16 cellular contexts compared by ENCODE assay signal in the genomic region with DNA sequence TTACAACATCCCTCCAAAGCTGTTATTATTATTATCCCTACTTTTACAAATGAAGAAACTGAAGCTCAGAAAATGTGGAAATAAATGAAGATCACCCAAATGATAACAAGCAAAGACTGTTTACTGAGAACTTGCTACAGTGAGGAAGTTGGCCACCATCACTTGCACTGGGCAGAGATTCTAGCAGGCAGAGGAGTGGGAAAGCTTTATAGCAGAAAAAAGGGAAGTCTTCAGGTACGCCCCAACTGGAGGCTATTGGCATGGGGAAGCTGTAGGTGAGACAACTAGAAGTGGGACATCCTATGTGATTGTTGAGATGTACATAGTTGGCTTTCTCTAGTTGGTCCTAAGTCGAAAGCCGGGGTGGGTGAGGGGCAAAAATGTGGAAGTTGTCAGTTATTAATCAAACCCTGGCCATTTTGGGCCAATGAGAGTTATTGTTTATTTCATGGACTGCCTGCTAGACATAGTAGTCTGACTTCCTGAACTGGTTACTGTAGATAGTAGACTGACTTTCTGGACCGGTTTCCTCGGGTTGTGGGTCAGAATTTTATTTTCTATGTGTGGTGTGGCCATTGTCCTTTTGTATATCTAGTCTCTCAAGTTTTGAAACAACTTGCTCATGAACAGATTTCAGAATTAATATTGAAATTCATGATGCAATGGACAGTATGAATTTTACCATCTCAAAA.
"Had no signal": no experiment of that assay in that cellular context is flagged by ENCODE, and none has a peak within 500 bp of the region (broad histone marks: within the 10 kb centered on the region; RNA-seq: fewer than 3 reads in every experiment).

No MANE protein-coding gene starts in this region.

- H3K27me3 Mint-ChIP-seq: naive B cell; stimulated activated memory B cell treated with anti-CD40 and anti-IgM and Interleukin-4, amounts not matched to agents 10 μg/mL and 1 μg/mL and 100 μg/mL, for 72 hours had no signal

- H3K4me3 Mint-ChIP-seq: naive B cell; stimulated activated memory B cell treated with anti-CD40 and anti-IgM and Interleukin-4, amounts not matched to agents 10 μg/mL and 1 μg/mL and 100 μg/mL, for 72 hours had no signal

- H3K36me3 Mint-ChIP-seq: naive B cell; stimulated activated memory B cell treated with anti-CD40 and anti-IgM and Interleukin-4, amounts not matched to agents 10 μg/mL and 1 μg/mL and 100 μg/mL, for 72 hours had no signal

- H3K27me3 ChIP-seq: body of pancreas, left lung, thyroid gland had no signal

- H3K27ac ChIP-seq: body of pancreas, coronary artery, left lung, thyroid gland had no signal

- ATAC-seq: body of pancreas; stimulated activated memory B cell treated with anti-CD40 and anti-IgM and Interleukin-4, amounts not matched to agents 10 μg/mL and 1 μg/mL and 100 μg/mL, for 72 hours had no signal

- H3K27ac Mint-ChIP-seq: naive B cell; stimulated activated memory B cell treated with anti-CD40 and anti-IgM and Interleukin-4, amounts not matched to agents 10 μg/mL and 1 μg/mL and 100 μg/mL, for 72 hours had no signal

- H3K9me3 Mint-ChIP-seq: stimulated activated memory B cell treated with anti-CD40 and anti-IgM and Interleukin-4, amounts not matched to agents 10 μg/mL and 1 μg/mL and 100 μg/mL, for 72 hours had no signal

- H3K4me1 ChIP-seq: thyroid gland had no signal

- H3K9me3 ChIP-seq: body of pancreas, left lung, thyroid gland had no signal

- DNase-seq: activated CD4-positive, alpha-beta T cell treated with anti-CD3 and anti-CD28 coated beads, Interleukin-2, amount 50 U/mL, for 4 hours; activated CD8-positive, alpha-beta memory T cell treated with anti-CD3 and anti-CD28 coated beads, Interleukin-2, amount 50 U/mL, for 4 hours; amniotic stem cell; body of pancreas; central memory CD4-positive, alpha-beta T cell; foreskin fibroblast; hippocampal formation; kidney; left lung; mammary epithelial cell; naive B cell; SW 1271; T-helper 9 cell; thyroid gland had no signal

- H3K36me3 ChIP-seq: left lung, thyroid gland had no signal

- H3K4me3 ChIP-seq: body of pancreas, coronary artery, left lung, thyroid gland had no signal
